In the genomic region with DNA sequence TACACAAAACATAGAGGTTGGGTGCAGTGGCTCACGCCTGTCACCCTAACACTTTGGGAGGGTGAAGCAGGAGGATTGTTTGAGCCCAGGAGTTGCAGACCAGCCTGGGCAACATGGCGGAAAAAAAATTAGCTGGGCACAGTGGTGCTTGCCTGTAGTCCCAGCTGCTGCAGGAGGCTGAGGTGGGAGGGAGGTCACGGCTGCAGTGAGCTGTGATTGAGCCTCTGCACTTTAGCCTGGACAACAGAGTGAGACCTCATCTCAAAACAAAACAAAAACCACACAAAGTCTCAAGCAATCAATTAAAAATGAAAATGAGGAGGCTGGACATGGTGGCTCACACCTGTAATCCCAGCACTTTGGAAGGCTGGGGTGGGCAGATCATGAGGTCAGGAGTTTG, we compare ENCODE assay signal across 13 cellular contexts. TPM values are rescaled to one million over a fixed set of nuclear protein-coding genes. Genes with fewer than 3 reads are reported as not detected.
DNase-seq lines count a peak whose midpoint lies in the region; ATAC-seq and TF ChIP-seq lines count a peak whose summit lies in the region.
"Had no signal": no experiment of that assay in that cellular context is flagged by ENCODE, and none has a peak within 500 bp of the region (broad histone marks: within the 10 kb centered on the region; RNA-seq: fewer than 3 reads in every experiment).

No MANE protein-coding gene starts in this region.

- H3K9me3 ChIP-seq in psoas muscle = no peaks in the 10 kb centered on the region
- H3K9me3 ChIP-seq: thyroid gland had no signal

- peaks cover 36% of the 10 kb centered on the region for H3K4me1 ChIP-seq in psoas muscle

- H3K4me3 Mint-ChIP-seq in activated naive CD4-positive, alpha-beta T cell treated with anti-CD3 and anti-CD28 coated beads, Interleukin-2, amount 10 ng/mL, durations not matched to agents 7 days and 5 days = no peak overlapping the region
- H3K4me3 Mint-ChIP-seq in IgD-negative memory B cell = peak overlapping the region; percentile 73 to 91 (median 77)

- H3K27me3 ChIP-seq in psoas muscle (ENCODE audit: insufficient read depth in 3 of 3, low read length in 2 of 3) = no peaks in the 10 kb centered on the region
- H3K27me3 ChIP-seq: thyroid gland had no signal

- peaks cover 15% of the 10 kb centered on the region for H3K36me3 Mint-ChIP-seq in activated naive CD4-positive, alpha-beta T cell treated with anti-CD3 and anti-CD28 coated beads, Interleukin-2, amount 10 ng/mL, durations not matched to agents 7 days and 5 days
- H3K36me3 Mint-ChIP-seq in IgD-negative memory B cell = no peaks in the 10 kb centered on the region
- H3K36me3 Mint-ChIP-seq in activated naive CD4-positive, alpha-beta T cell treated with anti-CD3 and anti-CD28 coated beads, Interleukin-2, amount 50 U/mL, for 72 hours = peaks cover 0 to 8% of the 10 kb centered on the region in 2 donors

- intact Hi-C loops in psoas muscle (cut with DNase I) = no loop called here

- WGBS in psoas muscle, 3 donors = 83 to 91% (median 87%) methylated on average over 3 of the region's 3 CpGs

- no peak for DNase-seq in activated naive CD4-positive, alpha-beta T cell treated with anti-CD3 and anti-CD28 coated beads, Interleukin-2, amount 10 ng/mL, durations not matched to agents 7 days and 5 days
- no peak for DNase-seq in activated naive CD4-positive, alpha-beta T cell treated with anti-CD3 and anti-CD28 coated beads, Interleukin-2, amount 50 U/mL, for 16 hours
- DNase-seq in activated naive CD4-positive, alpha-beta T cell treated with anti-CD3 and anti-CD28 coated beads, Interleukin-2, amount 50 U/mL, for 72 hours (ENCODE audit: low spot score in 2 of 2) = no peak
- DNase-seq in psoas muscle = no peak
- DNase-seq in substantia nigra (lab: John Stamatoyannopoulos, UW) = no peak
- DNase-seq: GF-D8, HCEC 1CT, NCI-H446, SHP77 treated with DMSO at 0.1 percent for 48 hours, thyroid gland had no signal

- CTCF ChIA-PET in activated naive CD4-positive, alpha-beta T cell treated with anti-CD3 and anti-CD28 coated beads, Interleukin-2, amount 10 ng/mL, durations not matched to agents 7 days and 5 days (lab: Charles Lee) = interaction anchor here (1.0 to 1.5 kb wide), 2 partner anchors 8 to 14 kb away, joined by 3 to 5 read pairs; no protein-coding TSS in a partner anchor

- peaks cover 41% of the 10 kb centered on the region for H3K4me1 Mint-ChIP-seq in activated naive CD4-positive, alpha-beta T cell treated with anti-CD3 and anti-CD28 coated beads, Interleukin-2, amount 10 ng/mL, durations not matched to agents 7 days and 5 days
- H3K4me1 Mint-ChIP-seq in IgD-negative memory B cell = peaks cover 26 to 35% (median 34%) of the 10 kb centered on the region in 3 donors

- H3K4me3 ChIP-seq in psoas muscle = no peak overlapping the region
- H3K4me3 ChIP-seq: thyroid gland had no signal

- ATAC-seq in activated naive CD4-positive, alpha-beta T cell treated with anti-CD3 and anti-CD28 coated beads, Interleukin-2, amount 50 U/mL, for 72 hours = no peak
- ATAC-seq in psoas muscle (no peak), GM21786 (IDR thresholded peaks at IDR 0.05; ENCODE audit: unreplicated experiment) (no peak), GM19035 (IDR thresholded peaks at IDR 0.05; ENCODE audit: unreplicated experiment) (no peak)

- no peaks in the 10 kb centered on the region for H3K27me3 Mint-ChIP-seq in activated naive CD4-positive, alpha-beta T cell treated with anti-CD3 and anti-CD28 coated beads, Interleukin-2, amount 10 ng/mL, durations not matched to agents 7 days and 5 days
- H3K27me3 Mint-ChIP-seq in IgD-negative memory B cell = no peaks in the 10 kb centered on the region

- peaks cover 0 to 14% of the 10 kb centered on the region in 2 donors for H3K36me3 ChIP-seq in psoas muscle (ENCODE audit: insufficient read depth in 1 of 2, low read depth in 1 of 2)

- no peaks in the 10 kb centered on the region for H3K9me3 Mint-ChIP-seq in activated naive CD4-positive, alpha-beta T cell treated with anti-CD3 and anti-CD28 coated beads, Interleukin-2, amount 10 ng/mL, durations not matched to agents 7 days and 5 days
- H3K9me3 Mint-ChIP-seq in IgD-negative memory B cell = no peaks in the 10 kb centered on the region
- no peaks in the 10 kb centered on the region for H3K9me3 Mint-ChIP-seq in activated naive CD4-positive, alpha-beta T cell treated with anti-CD3 and anti-CD28 coated beads, Interleukin-2, amount 50 U/mL, for 72 hours

- peak overlapping the region; percentile 74 for H3K27ac Mint-ChIP-seq in activated naive CD4-positive, alpha-beta T cell treated with anti-CD3 and anti-CD28 coated beads, Interleukin-2, amount 10 ng/mL, durations not matched to agents 7 days and 5 days
- peak overlapping the region; percentile 83 to 85 (median 84) for H3K27ac Mint-ChIP-seq in IgD-negative memory B cell
- H3K27ac Mint-ChIP-seq in activated naive CD4-positive, alpha-beta T cell treated with anti-CD3 and anti-CD28 coated beads, Interleukin-2, amount 50 U/mL, for 72 hours = peak overlapping the region; percentile 69 to 96

- peak overlapping the region; percentile 28 for H3K27ac ChIP-seq in psoas muscle
- H3K27ac ChIP-seq in substantia nigra (ENCODE audit: low read depth, low read length, poor library complexity, severe bottlenecking) = no peak overlapping the region
- H3K27ac ChIP-seq: thyroid gland had no signal

- TF ChIP-seq CTCF in psoas muscle (IDR thresholded peaks at IDR 0.05) = no peak

RNA-seq across cellular contexts. Expression of a gene that starts 4.9 kb away (rescaled TPM):
- polyA plus RNA-seq in IgD-negative memory B cell (111 TPM), psoas muscle (10 to 100 TPM; 38.7 to 61.5 (median 56.2) TPM)
- total RNA-seq in activated naive CD4-positive, alpha-beta T cell treated with anti-CD3 and anti-CD28 coated beads, Interleukin-2, amount 50 U/mL, for 72 hours = 100 to 1,000 TPM; 112 to 165 TPM
- total RNA-seq in psoas muscle = 10 to 100 TPM; 22.8 to 48.4 (median 37.9) TPM

RNA-seq across cellular contexts. Expression of a gene that starts 32.1 kb away (rescaled TPM):
- polyA plus RNA-seq in IgD-negative memory B cell (138 TPM), psoas muscle (100 to 1,000 TPM in 1 of 3 donors, 10 to 100 TPM in 2; 69.8 to 134 (median 74.2) TPM)
- total RNA-seq in activated naive CD4-positive, alpha-beta T cell treated with anti-CD3 and anti-CD28 coated beads, Interleukin-2, amount 50 U/mL, for 72 hours = 100 to 1,000 TPM; 106 to 121 TPM
- 10 to 100 TPM; 55.4 to 70.5 (median 66.2) TPM for total RNA-seq in psoas muscle
